Comparison of ENCODE assay signal across 8 cellular contexts in the genomic region with DNA sequence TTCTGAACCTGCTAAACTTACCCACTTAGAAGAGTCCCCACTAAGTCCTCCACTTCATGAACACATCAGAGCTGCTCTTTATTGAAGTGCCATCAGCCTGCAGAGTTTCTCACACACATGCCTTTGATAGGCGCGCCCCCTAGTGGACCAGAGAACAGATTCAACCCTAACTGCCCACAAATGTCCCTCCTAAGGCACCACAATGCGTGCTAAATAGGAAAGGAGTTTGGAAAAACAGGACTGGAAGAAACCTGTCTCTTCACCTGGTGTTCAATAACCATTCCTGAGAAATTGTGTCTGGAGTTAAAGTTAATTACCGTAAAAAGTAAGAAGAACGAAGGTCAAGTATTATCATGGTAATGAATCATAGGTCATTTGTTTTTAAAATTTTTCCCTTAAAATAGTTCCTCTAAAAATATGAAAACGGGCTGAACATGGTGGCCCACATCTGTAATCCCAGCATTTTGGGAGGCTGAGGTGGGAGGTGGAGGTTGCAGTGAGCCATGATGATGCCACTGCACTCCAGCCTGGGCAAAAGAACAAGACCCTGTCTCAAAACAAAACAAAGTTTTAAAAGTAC.
DNase-seq lines count a peak whose midpoint lies in the region; ATAC-seq and TF ChIP-seq lines count a peak whose summit lies in the region.

No MANE protein-coding gene starts in this region.

- peak; percentile 75 to 91 (median 77) for DNase-seq in Peyer's patch
- peak; percentile 46 for DNase-seq in activated T-helper 1 cell treated with Interleukin-2 at 50 U/mL for 16 hours (ENCODE audit: low read depth)
- peak; percentile 70 for DNase-seq in fibroblast of the aortic adventitia (ENCODE audit: low read depth)
- DNase-seq in neuronal stem cell (ENCODE audit: low spot score), result peak; percentile 85
- peak in 44 of 49 donors; percentile 14 to 89 (median 64) for DNase-seq in substantia nigra (lab: John Stamatoyannopoulos, UW)

- H2AFZ ChIP-seq in neuronal stem cell (ENCODE audit: low read length), result no peak overlapping the region

- H2BK15ac ChIP-seq in neuronal stem cell (ENCODE audit: low read length), result no peak overlapping the region

- H2BK12ac ChIP-seq in neuronal stem cell (ENCODE audit: low read length), result no peak overlapping the region

- TF ChIP-seq POLR2A in Peyer's patch (IDR thresholded peaks at IDR 0.05), result no peak

- no peaks in the 10 kb centered on the region for H3K9me3 ChIP-seq in Peyer's patch
- H3K9me3 ChIP-seq in neuronal stem cell (replicated peaks in 1 of 2; ENCODE audit: control insufficient read depth in 2 of 2, insufficient read depth in 1 of 2, low read depth in 1 of 2, low read length in 2 of 2), result no peaks in the 10 kb centered on the region

- H3K27me3 ChIP-seq in Peyer's patch (no peaks in the 10 kb centered on the region), neuronal stem cell (ENCODE audit: control insufficient read depth in 3 of 3, insufficient read depth in 3 of 3, low read depth in 1 of 3, low read length in 3 of 3) (no peaks in the 10 kb centered on the region)

- H2BK120ac ChIP-seq in neuronal stem cell (ENCODE audit: low read depth, low read length), result no peak overlapping the region

- no peak overlapping the region for H3K18ac ChIP-seq in neuronal stem cell (ENCODE audit: low read length)

- TF ChIP-seq CTCF in GM12873 (IDR thresholded peaks at IDR 0.05; ENCODE audit: insufficient read depth, low read depth, low read length, missing control alignments), result peak; percentile 87
- peak; percentile 67 to 83 (median 79) for TF ChIP-seq CTCF in Peyer's patch (IDR thresholded peaks at IDR 0.05)
- TF ChIP-seq CTCF in fibroblast of the aortic adventitia (IDR thresholded peaks at IDR 0.05; ENCODE audit: insufficient read depth, low read length), result peak; percentile 92

- H4K91ac ChIP-seq in neuronal stem cell (ENCODE audit: low read depth, low read length, poor library complexity), result no peak overlapping the region

- ATAC-seq in GM19397 (IDR thresholded peaks at IDR 0.05; ENCODE audit: unreplicated experiment), result no peak

- no peak overlapping the region for H3K9ac ChIP-seq in neuronal stem cell (ENCODE audit: low read depth, low read length, poor library complexity)

- peaks cover 0 to 10% (median 0%) of the 10 kb centered on the region in 3 donors for H3K36me3 ChIP-seq in Peyer's patch
- peaks cover 0 to 4% of the 10 kb centered on the region in 2 donors for H3K36me3 ChIP-seq in neuronal stem cell (replicated peaks in 1 of 2; ENCODE audit: control insufficient read depth in 2 of 2, insufficient read depth in 2 of 2, low read length in 2 of 2)

- H3K27ac ChIP-seq in Peyer's patch, result no peak overlapping the region
- H3K27ac ChIP-seq in neuronal stem cell (replicated peaks; ENCODE audit: low read length), result no peak overlapping the region
- peak overlapping the region; percentile 49 for H3K27ac ChIP-seq in substantia nigra (ENCODE audit: low read depth, low read length, poor library complexity, severe bottlenecking)

- no peak for TF ChIP-seq EP300 in Ishikawa (IDR thresholded peaks at IDR 0.05; ENCODE audit: borderline replicate concordance)

- H3K4me1 ChIP-seq in Peyer's patch (peaks cover 0 to 8% (median 0%) of the 10 kb centered on the region in 4 donors), neuronal stem cell (ENCODE audit: control insufficient read depth in 2 of 2, insufficient read depth in 1 of 2, low read depth in 1 of 2, low read length in 2 of 2) (peaks cover 0 to 3% of the 10 kb centered on the region in 2 donors)

- no peak overlapping the region for H3K14ac ChIP-seq in neuronal stem cell (ENCODE audit: low read length)

- no peak overlapping the region for H3K4ac ChIP-seq in neuronal stem cell (ENCODE audit: low read length)

- no peak overlapping the region for H4K8ac ChIP-seq in neuronal stem cell (ENCODE audit: low read depth, low read length)

- H2BK5ac ChIP-seq in neuronal stem cell (ENCODE audit: low read length), result no peak overlapping the region

- no peaks in the 10 kb centered on the region for H3K79me1 ChIP-seq in neuronal stem cell (ENCODE audit: low read depth, low read length)

- H3K4me3 ChIP-seq in Peyer's patch, result no peak overlapping the region
- no peak overlapping the region for H3K4me3 ChIP-seq in fibroblast of the aortic adventitia (ENCODE audit: low read depth, low read length)
- no peak overlapping the region for H3K4me3 ChIP-seq in neuronal stem cell (ENCODE audit: low read length in 2 of 2)

- H3K23ac ChIP-seq in neuronal stem cell (ENCODE audit: low read depth, low read length, poor library complexity), result no peak overlapping the region

- no peak overlapping the region for H3K4me2 ChIP-seq in neuronal stem cell (ENCODE audit: insufficient read depth, low read length, poor library complexity, severe bottlenecking)

- TF ChIP-seq RAD21 in Ishikawa (IDR thresholded peaks at IDR 0.05; ENCODE audit: low read depth), result peak; percentile 83

- H2AK5ac ChIP-seq in neuronal stem cell (ENCODE audit: low read depth, low read length), result no peak overlapping the region

- WGBS in neuronal stem cell (ENCODE audit: extremely low coverage in 2 of 2, insufficient read length in 2 of 2, insufficient replicate concordance in 1 of 2), 2 donors, result no CpG with 5 or more reads among the region's 6 CpGs

TF ChIP-seq in Ishikawa, 13 proteins besides CTCF, POLR2A, EP300 and RAD21:
- no peak for TF ChIP-seq EGR1 (IDR thresholded peaks at IDR 0.05)
- TF ChIP-seq ZBTB7A (IDR thresholded peaks at IDR 0.05; ENCODE audit: low read depth), result no peak
- no peak for TF ChIP-seq TCF12 (IDR thresholded peaks at IDR 0.05; ENCODE audit: low read depth)
- no peak for TF ChIP-seq TAF1 (IDR thresholded peaks at IDR 0.05; ENCODE audit: low read depth)
- TF ChIP-seq YY1 (IDR thresholded peaks at IDR 0.05; ENCODE audit: low read depth), result no peak
- TF ChIP-seq TEAD4 (IDR thresholded peaks at IDR 0.05), result no peak
- TF ChIP-seq, protein P1, sequence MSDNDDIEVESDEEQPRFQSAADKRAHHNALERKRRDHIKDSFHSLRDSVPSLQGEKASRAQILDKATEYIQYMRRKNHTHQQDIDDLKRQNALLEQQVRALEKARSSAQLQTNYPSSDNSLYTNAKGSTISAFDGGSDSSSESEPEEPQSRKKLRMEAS (IDR thresholded peaks at IDR 0.05), result no peak
- no peak for TF ChIP-seq USF1 (IDR thresholded peaks at IDR 0.05)
- TF ChIP-seq CEBPB (IDR thresholded peaks at IDR 0.05), result no peak
- TF ChIP-seq CREB1 (IDR thresholded peaks at IDR 0.05; ENCODE audit: low read depth), result no peak
- no peak for TF ChIP-seq NFIC (IDR thresholded peaks at IDR 0.05)
